ENCODE assay signal across 1 cellular context in genomic region chr5:130710596-130710995, GRCh38.
TF ChIP-seq lines count a peak whose summit lies in the region.

No MANE protein-coding gene starts in this region.

TF ChIP-seq in HepG2, 621 proteins besides CTCF, POLR2A, EP300 and RAD21 (continued from another document):
- TF ChIP-seq ZBTB2 (CRISPR knock-in tag; IDR thresholded peaks at IDR 0.05; ENCODE audit: low read depth) (no peak), DZIP1 (CRISPR knock-in tag; IDR thresholded peaks at IDR 0.05) (no peak), FOXA3 (CRISPR knock-in tag; IDR thresholded peaks at IDR 0.05) (no peak), SOX5 (CRISPR knock-in tag; IDR thresholded peaks at IDR 0.05; ENCODE audit: borderline replicate concordance) (peak; percentile 43; the same call in 1 of the 2 replicates), SOX6 (IDR thresholded peaks at IDR 0.05) (no peak), SOX6 (CRISPR knock-in tag; IDR thresholded peaks at IDR 0.05) (peak; percentile 21; the same call in 1 of the 2 replicates), SOX13 (IDR thresholded peaks at IDR 0.05) (no peak), SOX13 (CRISPR knock-in tag; conservative IDR thresholded peaks at IDR 0.05 in 1 of 2, IDR thresholded peaks at IDR 0.05 in 1 of 2) (peak in 1 of 2 experiments; percentile 45; a peak in 1 of 4 replicates), HNF1A (IDR thresholded peaks at IDR 0.05; ENCODE audit: low read depth) (0 out of 2 replicates have a peak, but pooled peaks have one; percentile 50), HNF1A (CRISPR knock-in tag; IDR thresholded peaks at IDR 0.05; ENCODE audit: borderline replicate concordance) (no peak), ELF3 (CRISPR knock-in tag; IDR thresholded peaks at IDR 0.05) (0 out of 2 replicates have a peak, but pooled peaks have one; percentile 15), SNRNP70 (IDR thresholded peaks at IDR 0.05; ENCODE audit: low read depth, low read length) (no peak)
